8 cellular contexts compared by ENCODE assay signal in the genomic region with DNA sequence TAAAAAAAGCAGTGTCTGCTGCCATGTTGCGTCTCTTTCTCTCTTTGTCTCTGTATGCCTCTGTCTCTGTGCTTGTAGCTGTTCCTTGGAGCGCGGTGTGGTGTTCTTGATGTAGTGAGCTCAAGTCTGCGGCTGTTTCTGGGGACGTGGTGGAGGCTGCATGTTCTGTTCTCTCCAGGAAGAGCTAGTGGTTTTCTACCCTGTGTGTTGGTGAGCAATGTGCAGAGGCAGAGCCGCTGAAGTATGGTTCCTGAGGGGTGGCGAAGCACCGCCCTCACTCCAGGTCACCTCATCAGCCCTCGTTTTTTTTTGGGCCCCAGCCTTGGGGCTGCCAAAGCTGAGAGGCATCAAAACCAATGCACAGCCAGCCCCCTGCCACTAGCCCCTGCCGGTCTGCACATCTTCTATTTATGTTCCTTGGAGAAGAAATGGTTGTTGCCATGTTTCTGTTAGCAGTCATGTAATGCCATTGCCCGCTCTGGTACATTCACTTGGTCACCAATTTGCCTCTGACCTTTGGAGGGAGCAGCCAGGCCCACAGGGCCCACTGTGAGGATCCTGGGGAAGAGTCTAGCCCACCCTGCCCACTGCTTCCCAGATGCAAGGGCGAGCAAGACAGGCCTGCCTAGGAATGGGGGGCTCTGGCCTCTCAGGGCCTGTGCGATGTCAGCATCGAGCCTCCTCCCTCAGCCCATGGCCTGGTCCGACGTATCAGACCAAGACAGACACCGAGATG. TPM values are rescaled to one million over a fixed set of nuclear protein-coding genes. Genes with fewer than 3 reads are reported as not detected.
A peak's percentile ranks its signal among the peaks of the same experiment; 100 is the strongest.
DNase-seq lines count a peak whose midpoint lies in the region; ATAC-seq lines count a peak whose summit lies in the region.

No MANE protein-coding gene starts in this region.

- peaks cover 16 to 44% (median 28%) of the 10 kb centered on the region in 3 donors for H3K4me1 Mint-ChIP-seq in IgD-negative memory B cell
- peaks cover 56 to 67% of the 10 kb centered on the region in 2 donors for H3K4me1 Mint-ChIP-seq in immature natural killer cell

- H3K27me3 Mint-ChIP-seq in IgD-negative memory B cell, result no peaks in the 10 kb centered on the region
- H3K27me3 Mint-ChIP-seq in immature natural killer cell (ENCODE audit: low read depth in 3 of 3), result peaks cover 18 to 33% (median 27%) of the 10 kb centered on the region in 3 donors

- no peaks in the 10 kb centered on the region for H3K9me3 Mint-ChIP-seq in IgD-negative memory B cell
- H3K9me3 Mint-ChIP-seq in immature natural killer cell, result no peaks in the 10 kb centered on the region

- H3K4me3 Mint-ChIP-seq in IgD-negative memory B cell (peak overlapping the region; percentile 4 to 87 (median 76)), immature natural killer cell (peak overlapping the region; percentile 64 to 82 (median 78))

- H3K36me3 Mint-ChIP-seq in IgD-negative memory B cell (peaks cover 8% of the 10 kb centered on the region), immature natural killer cell (peaks cover 42 to 87% (median 53%) of the 10 kb centered on the region in 3 donors)

- ATAC-seq in HG03565 (IDR thresholded peaks at IDR 0.05; ENCODE audit: unreplicated experiment) (no peak), GM21447 (IDR thresholded peaks at IDR 0.05; ENCODE audit: unreplicated experiment) (no peak), GM19395 (IDR thresholded peaks at IDR 0.05; ENCODE audit: unreplicated experiment) (no peak)

- H3K27ac Mint-ChIP-seq in IgD-negative memory B cell, result peak overlapping the region; percentile 71 to 94 (median 78)
- peak overlapping the region; percentile 84 to 93 (median 88) for H3K27ac Mint-ChIP-seq in immature natural killer cell

- DNase-seq in activated CD8-positive, alpha-beta memory T cell treated with anti-CD3 and anti-CD28 coated beads, Interleukin-2, amount 50 U/mL, for 4 hours, result peak; percentile 59
- DNase-seq in immature natural killer cell, result peak; percentile 56 to 76 (median 76)
- DNase-seq in stimulated activated CD8-positive, alpha-beta memory T cell treated with anti-CD3 and anti-CD28 coated beads, Interleukin-2, amount 100 ng/mL, for 48 hours (ENCODE audit: low read depth in 2 of 2), result peak; percentile 31 to 53
- DNase-seq in NOMO-1 treated with dmso at 0.1 percent for 144 hours (lab: John Stamatoyannopoulos, UW; ENCODE audit: unreplicated experiment), result no peak

RNA-seq across cellular contexts. Expression of a gene that starts 7.2 kb away (rescaled TPM):
- polyA plus RNA-seq in IgD-negative memory B cell (78.9 TPM), immature natural killer cell (10 to 100 TPM; 16.8 to 89.6 (median 69.0) TPM)

RNA-seq across cellular contexts. Expression of a gene that starts 11.0 kb away (rescaled TPM):
- polyA plus RNA-seq in IgD-negative memory B cell (307 TPM), immature natural killer cell (100 to 1,000 TPM; 243 to 337 (median 327) TPM)

RNA-seq across cellular contexts. Expression of a gene that starts 29.9 kb away (rescaled TPM):
- polyA plus RNA-seq in IgD-negative memory B cell (not detected), immature natural killer cell (not detected)

RNA-seq across cellular contexts. Expression of a gene that starts 35.5 kb away (rescaled TPM):
- polyA plus RNA-seq in IgD-negative memory B cell, result 61.3 TPM
- polyA plus RNA-seq in immature natural killer cell, result 10 to 100 TPM; 20.3 to 64.9 (median 47.3) TPM

RNA-seq across cellular contexts. Expression of a gene that starts 53.6 kb away (rescaled TPM):
- polyA plus RNA-seq in IgD-negative memory B cell (not detected), immature natural killer cell (not detected)
